11 cellular contexts compared by ENCODE assay signal in genomic region chr16:89317101-89317671, GRCh38.
DNase-seq lines count a peak whose midpoint lies in the region; ATAC-seq and TF ChIP-seq lines count a peak whose summit lies in the region.
"Had no signal": no experiment of that assay in that cellular context is flagged by ENCODE, and none has a peak within 500 bp of the region (broad histone marks: within the 10 kb centered on the region; RNA-seq: fewer than 3 reads in every experiment).

No MANE protein-coding gene starts in this region.

- intact Hi-C loops in activated CD4-positive, alpha-beta T cell treated with anti-CD3 and anti-CD28 coated beads for 36 hours (cut with DNase I, micrococcal nuclease): loop anchor here in 1 of 2 experiments (5.0 kb wide), 1 partner anchor 190 kb away; the partner anchor contains the start of gene SPG7
- intact Hi-C loops in psoas muscle (cut with DNase I): no loop called here

- no peak for TF ChIP-seq CTCF in psoas muscle (IDR thresholded peaks at IDR 0.05)

- H3K36me3 Mint-ChIP-seq in activated CD4-positive, alpha-beta T cell treated with anti-CD3 and anti-CD28 coated beads for 36 hours (ENCODE audit: low read depth): peaks cover 51% of the 10 kb centered on the region

- H3K4me3 ChIP-seq in SJSA1 (no peak overlapping the region), psoas muscle (no peak overlapping the region)

- H3K27ac Mint-ChIP-seq in activated CD4-positive, alpha-beta T cell treated with anti-CD3 and anti-CD28 coated beads for 36 hours: peak overlapping the region; percentile 97

- ATAC-seq in activated CD4-positive, alpha-beta T cell treated with anti-CD3 and anti-CD28 coated beads for 36 hours: no peak
- ATAC-seq in esophagus mucosa (peak; percentile 2), psoas muscle (no peak), HG02763 (IDR thresholded peaks at IDR 0.05; ENCODE audit: unreplicated experiment) (no peak)

- POLR2A ChIA-PET in activated CD4-positive, alpha-beta T cell treated with anti-CD3 and anti-CD28 coated beads for 36 hours (lab: Charles Lee): interaction anchor here (1.5 kb wide), 1 partner anchor 106 kb away, joined by 4 read pairs; no protein-coding TSS in a partner anchor

- 89 to 91% (median 90%) methylated on average over 12 of the region's 12 CpGs for WGBS in psoas muscle, 3 donors

- H3K4me1 ChIP-seq in SJSA1 (replicated peaks): peaks cover 84% of the 10 kb centered on the region
- peaks cover 89% of the 10 kb centered on the region for H3K4me1 ChIP-seq in psoas muscle

- DNase-seq in activated CD4-positive, alpha-beta T cell treated with anti-CD3 and anti-CD28 coated beads for 36 hours: no peak
- DNase-seq in activated CD4-positive, alpha-beta T cell treated with anti-CD3 and anti-CD28 coated beads for 1 hour: no peak
- DNase-seq in SJSA1 (ENCODE audit: low read depth in 1 of 2, low spot score in 2 of 2) (no peak), psoas muscle (no peak), Kasumi-1 (lab: John Stamatoyannopoulos, UW) (no peak), OCI-M1 (lab: John Stamatoyannopoulos, UW) (no peak)
- DNase-seq: activated effector memory CD4-positive, alpha-beta T cell treated with anti-CD3 and anti-CD28 coated beads, Interleukin-2, amount 50 U/mL, for 16 hours; NCI-H446 treated with DMSO at 0.1 percent for 48 hours had no signal

- peaks cover 94% of the 10 kb centered on the region for H3K4me1 Mint-ChIP-seq in activated CD4-positive, alpha-beta T cell treated with anti-CD3 and anti-CD28 coated beads for 36 hours

- H3K4me3 Mint-ChIP-seq in activated CD4-positive, alpha-beta T cell treated with anti-CD3 and anti-CD28 coated beads for 36 hours: no peak overlapping the region

- H3K9me3 Mint-ChIP-seq in activated CD4-positive, alpha-beta T cell treated with anti-CD3 and anti-CD28 coated beads for 36 hours (ENCODE audit: low read depth): no peaks in the 10 kb centered on the region

- CTCF ChIA-PET in activated CD4-positive, alpha-beta T cell treated with anti-CD3 and anti-CD28 coated beads for 36 hours (lab: Charles Lee): interaction anchor here (0.5 to 1.4 kb wide), 3 partner anchors 29 to 578 kb away, joined by 3 to 5 read pairs (median 4); no protein-coding TSS in a partner anchor

- no peaks in the 10 kb centered on the region for H3K27me3 Mint-ChIP-seq in activated CD4-positive, alpha-beta T cell treated with anti-CD3 and anti-CD28 coated beads for 36 hours

- H3K27ac ChIP-seq in SJSA1 (peak overlapping the region; percentile 65), psoas muscle (peak overlapping the region; percentile 71)
- H3K27ac ChIP-seq: KMS-11 had no signal

- peaks cover 47% of the 10 kb centered on the region for H3K36me3 ChIP-seq in SJSA1
- H3K36me3 ChIP-seq in psoas muscle (ENCODE audit: insufficient read depth in 1 of 2, low read depth in 1 of 2): peaks cover 2 to 9% of the 10 kb centered on the region in 2 donors

- no peaks in the 10 kb centered on the region for H3K9me3 ChIP-seq in SJSA1 (replicated peaks)
- H3K9me3 ChIP-seq in psoas muscle: no peaks in the 10 kb centered on the region

- no peaks in the 10 kb centered on the region for H3K27me3 ChIP-seq in SJSA1 (replicated peaks)
- H3K27me3 ChIP-seq in psoas muscle (ENCODE audit: insufficient read depth in 3 of 3, low read length in 2 of 3): no peaks in the 10 kb centered on the region
